1 cellular context compared by ENCODE assay signal in the genomic region with DNA sequence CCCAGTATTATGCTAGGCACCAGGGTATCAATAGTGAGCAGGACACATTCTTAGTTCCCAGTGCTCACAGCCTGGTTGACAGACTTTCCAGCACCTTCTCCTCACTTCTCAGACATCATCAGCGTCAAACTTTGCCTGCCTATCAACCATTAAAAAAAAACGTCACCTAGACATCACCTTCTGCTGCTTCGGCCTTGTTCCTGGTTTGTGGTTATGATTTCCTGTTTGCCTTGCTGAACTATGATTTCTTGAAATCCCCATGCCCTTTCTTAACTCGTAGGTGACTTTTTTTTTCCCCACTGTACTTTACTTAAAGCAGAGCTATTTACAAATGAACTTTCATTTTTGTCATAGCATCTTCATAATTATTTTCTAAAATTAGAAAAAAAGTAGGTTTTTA.
TF ChIP-seq lines count a peak whose summit lies in the region.

No MANE protein-coding gene starts in this region.

TF ChIP-seq in GM12878, 131 proteins besides CTCF, POLR2A, EP300 and RAD21 (continued from another document and continues in another):
- TF ChIP-seq, protein P1, sequence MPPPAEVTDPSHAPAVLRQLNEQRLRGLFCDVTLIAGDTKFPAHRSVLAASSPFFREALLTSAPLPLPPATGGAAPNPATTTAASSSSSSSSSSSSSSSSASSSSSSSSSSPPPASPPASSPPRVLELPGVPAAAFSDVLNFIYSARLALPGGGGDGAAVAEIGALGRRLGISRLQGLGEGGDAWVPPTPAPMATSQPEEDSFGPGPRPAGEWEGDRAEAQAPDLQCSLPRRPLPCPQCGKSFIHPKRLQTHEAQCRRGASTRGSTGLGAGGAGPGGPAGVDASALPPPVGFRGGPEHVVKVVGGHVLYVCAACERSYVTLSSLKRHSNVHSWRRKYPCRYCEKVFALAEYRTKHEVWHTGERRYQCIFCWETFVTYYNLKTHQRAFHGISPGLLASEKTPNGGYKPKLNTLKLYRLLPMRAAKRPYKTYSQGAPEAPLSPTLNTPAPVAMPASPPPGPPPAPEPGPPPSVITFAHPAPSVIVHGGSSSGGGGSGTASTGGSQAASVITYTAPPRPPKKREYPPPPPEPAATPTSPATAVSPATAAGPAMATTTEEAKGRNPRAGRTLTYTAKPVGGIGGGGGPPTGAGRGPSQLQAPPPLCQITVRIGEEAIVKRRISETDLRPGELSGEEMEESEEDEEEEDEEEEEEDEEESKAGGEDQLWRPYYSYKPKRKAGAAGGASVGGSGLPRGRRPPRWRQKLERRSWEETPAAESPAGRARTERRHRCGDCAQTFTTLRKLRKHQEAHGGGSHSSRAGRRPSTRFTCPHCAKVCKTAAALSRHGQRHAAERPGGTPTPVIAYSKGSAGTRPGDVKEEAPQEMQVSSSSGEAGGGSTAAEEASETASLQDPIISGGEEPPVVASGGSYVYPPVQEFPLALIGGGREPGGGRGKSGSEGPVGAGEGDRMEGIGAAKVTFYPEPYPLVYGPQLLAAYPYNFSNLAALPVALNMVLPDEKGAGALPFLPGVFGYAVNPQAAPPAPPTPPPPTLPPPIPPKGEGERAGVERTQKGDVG (CRISPR knock-in tag; IDR thresholded peaks at IDR 0.05), result no peak
- TF ChIP-seq MTA3 (IDR thresholded peaks at IDR 0.05; ENCODE audit: borderline replicate concordance, low read length) (0 out of 2 replicates have a peak, but pooled peaks have one; percentile 45), ZNF24 (IDR thresholded peaks at IDR 0.05) (no peak), MEF2B (IDR thresholded peaks at IDR 0.05; ENCODE audit: partially characterized antibody, poor library complexity, severe bottlenecking) (peak; percentile 21), MTA2 (IDR thresholded peaks at IDR 0.05; ENCODE audit: low read depth) (peak; percentile 74; the same call in 1 of the 2 replicates), BRCA1 (IDR thresholded peaks at IDR 0.05; ENCODE audit: low read depth, low read length) (no peak), FOXM1 (IDR thresholded peaks at IDR 0.05; ENCODE audit: low read depth, low read length) (peak; percentile 77; the same call in 1 of the 2 replicates), EZH2 (IDR thresholded peaks at IDR 0.05; ENCODE audit: borderline replicate concordance, control insufficient read depth, low read depth, low read length) (no peak), RFX5 (IDR thresholded peaks at IDR 0.05; ENCODE audit: low read depth, low read length) (peak; percentile 53; the same call in 1 of the 2 replicates), CHD4 (IDR thresholded peaks at IDR 0.05) (no peak), SUPT20H (IDR thresholded peaks at IDR 0.05; ENCODE audit: borderline replicate concordance, control insufficient read depth, low read depth, low read length) (no peak), HCFC1 (IDR thresholded peaks at IDR 0.05; ENCODE audit: low read length) (no peak), STAT3 (IDR thresholded peaks at IDR 0.05; ENCODE audit: low read depth, low read length) (0 out of 2 replicates have a peak, but pooled peaks have one; percentile 68), IKZF2 (IDR thresholded peaks at IDR 0.05) (peak; percentile 83 to 87; a peak in 3 of 4 replicates), CREB1 (IDR thresholded peaks at IDR 0.05; ENCODE audit: low read depth) (peak; percentile 93), ZBED1 (IDR thresholded peaks at IDR 0.05; ENCODE audit: borderline replicate concordance) (no peak), ASH2L (IDR thresholded peaks at IDR 0.05; ENCODE audit: borderline replicate concordance, low read depth) (no peak), RB1 (IDR thresholded peaks at IDR 0.05; ENCODE audit: borderline replicate concordance) (no peak), FOXK2 (IDR thresholded peaks at IDR 0.05) (no peak), SPI1 (IDR thresholded peaks at IDR 0.05; ENCODE audit: borderline replicate concordance, insufficient read depth, low read depth, low read length) (no peak), TCF7 (IDR thresholded peaks at IDR 0.05; ENCODE audit: borderline replicate concordance) (no peak), BHLHE40 (IDR thresholded peaks at IDR 0.05; ENCODE audit: borderline replicate concordance in 1 of 2, low read depth in 2 of 2, low read length in 1 of 2) (peak; percentile 22 to 29; a peak in 1 of 4 replicates), NRF1 (conservative IDR thresholded peaks at IDR 0.05; ENCODE audit: low read depth, low read length) (no peak), ZNF384 (IDR thresholded peaks at IDR 0.05; ENCODE audit: borderline replicate concordance, low read depth, low read length) (peak; percentile 92), KAT2A (conservative IDR thresholded peaks at IDR 0.05; ENCODE audit: control insufficient read depth, low read depth, low read length) (no peak), TBL1XR1 (IDR thresholded peaks at IDR 0.05; ENCODE audit: low read depth, low read length) (peak; percentile 62; the same call in 1 of the 2 replicates), RAD51 (IDR thresholded peaks at IDR 0.05) (no peak), FOS (IDR thresholded peaks at IDR 0.05; ENCODE audit: borderline replicate concordance, extremely low read depth, insufficient read length) (no peak), SMC3 (IDR thresholded peaks at IDR 0.05; ENCODE audit: borderline replicate concordance, low read length) (no peak), POLR2AphosphoS5 (IDR thresholded peaks at IDR 0.05; ENCODE audit: low read length) (no peak)
- TF ChIP-seq, protein P2, sequence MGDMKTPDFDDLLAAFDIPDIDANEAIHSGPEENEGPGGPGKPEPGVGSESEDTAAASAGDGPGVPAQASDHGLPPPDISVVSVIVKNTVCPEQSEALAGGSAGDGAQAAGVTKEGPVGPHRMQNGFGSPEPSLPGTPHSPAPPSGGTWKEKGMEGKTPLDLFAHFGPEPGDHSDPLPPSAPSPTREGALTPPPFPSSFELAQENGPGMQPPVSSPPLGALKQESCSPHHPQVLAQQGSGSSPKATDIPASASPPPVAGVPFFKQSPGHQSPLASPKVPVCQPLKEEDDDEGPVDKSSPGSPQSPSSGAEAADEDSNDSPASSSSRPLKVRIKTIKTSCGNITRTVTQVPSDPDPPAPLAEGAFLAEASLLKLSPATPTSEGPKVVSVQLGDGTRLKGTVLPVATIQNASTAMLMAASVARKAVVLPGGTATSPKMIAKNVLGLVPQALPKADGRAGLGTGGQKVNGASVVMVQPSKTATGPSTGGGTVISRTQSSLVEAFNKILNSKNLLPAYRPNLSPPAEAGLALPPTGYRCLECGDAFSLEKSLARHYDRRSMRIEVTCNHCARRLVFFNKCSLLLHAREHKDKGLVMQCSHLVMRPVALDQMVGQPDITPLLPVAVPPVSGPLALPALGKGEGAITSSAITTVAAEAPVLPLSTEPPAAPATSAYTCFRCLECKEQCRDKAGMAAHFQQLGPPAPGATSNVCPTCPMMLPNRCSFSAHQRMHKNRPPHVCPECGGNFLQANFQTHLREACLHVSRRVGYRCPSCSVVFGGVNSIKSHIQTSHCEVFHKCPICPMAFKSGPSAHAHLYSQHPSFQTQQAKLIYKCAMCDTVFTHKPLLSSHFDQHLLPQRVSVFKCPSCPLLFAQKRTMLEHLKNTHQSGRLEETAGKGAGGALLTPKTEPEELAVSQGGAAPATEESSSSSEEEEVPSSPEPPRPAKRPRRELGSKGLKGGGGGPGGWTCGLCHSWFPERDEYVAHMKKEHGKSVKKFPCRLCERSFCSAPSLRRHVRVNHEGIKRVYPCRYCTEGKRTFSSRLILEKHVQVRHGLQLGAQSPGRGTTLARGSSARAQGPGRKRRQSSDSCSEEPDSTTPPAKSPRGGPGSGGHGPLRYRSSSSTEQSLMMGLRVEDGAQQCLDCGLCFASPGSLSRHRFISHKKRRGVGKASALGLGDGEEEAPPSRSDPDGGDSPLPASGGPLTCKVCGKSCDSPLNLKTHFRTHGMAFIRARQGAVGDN (IDR thresholded peaks at IDR 0.05), result no peak
- TF ChIP-seq, protein P3, sequence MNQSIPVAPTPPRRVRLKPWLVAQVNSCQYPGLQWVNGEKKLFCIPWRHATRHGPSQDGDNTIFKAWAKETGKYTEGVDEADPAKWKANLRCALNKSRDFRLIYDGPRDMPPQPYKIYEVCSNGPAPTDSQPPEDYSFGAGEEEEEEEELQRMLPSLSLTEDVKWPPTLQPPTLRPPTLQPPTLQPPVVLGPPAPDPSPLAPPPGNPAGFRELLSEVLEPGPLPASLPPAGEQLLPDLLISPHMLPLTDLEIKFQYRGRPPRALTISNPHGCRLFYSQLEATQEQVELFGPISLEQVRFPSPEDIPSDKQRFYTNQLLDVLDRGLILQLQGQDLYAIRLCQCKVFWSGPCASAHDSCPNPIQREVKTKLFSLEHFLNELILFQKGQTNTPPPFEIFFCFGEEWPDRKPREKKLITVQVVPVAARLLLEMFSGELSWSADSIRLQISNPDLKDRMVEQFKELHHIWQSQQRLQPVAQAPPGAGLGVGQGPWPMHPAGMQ (IDR thresholded peaks at IDR 0.05; ENCODE audit: borderline replicate concordance), result no peak
- TF ChIP-seq, protein P4, sequence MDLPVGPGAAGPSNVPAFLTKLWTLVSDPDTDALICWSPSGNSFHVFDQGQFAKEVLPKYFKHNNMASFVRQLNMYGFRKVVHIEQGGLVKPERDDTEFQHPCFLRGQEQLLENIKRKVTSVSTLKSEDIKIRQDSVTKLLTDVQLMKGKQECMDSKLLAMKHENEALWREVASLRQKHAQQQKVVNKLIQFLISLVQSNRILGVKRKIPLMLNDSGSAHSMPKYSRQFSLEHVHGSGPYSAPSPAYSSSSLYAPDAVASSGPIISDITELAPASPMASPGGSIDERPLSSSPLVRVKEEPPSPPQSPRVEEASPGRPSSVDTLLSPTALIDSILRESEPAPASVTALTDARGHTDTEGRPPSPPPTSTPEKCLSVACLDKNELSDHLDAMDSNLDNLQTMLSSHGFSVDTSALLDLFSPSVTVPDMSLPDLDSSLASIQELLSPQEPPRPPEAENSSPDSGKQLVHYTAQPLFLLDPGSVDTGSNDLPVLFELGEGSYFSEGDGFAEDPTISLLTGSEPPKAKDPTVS (IDR thresholded peaks at IDR 0.05; ENCODE audit: low read depth, low read length), result peak; percentile 75; the same call in 1 of the 2 replicates
- TF ChIP-seq, protein P5, sequence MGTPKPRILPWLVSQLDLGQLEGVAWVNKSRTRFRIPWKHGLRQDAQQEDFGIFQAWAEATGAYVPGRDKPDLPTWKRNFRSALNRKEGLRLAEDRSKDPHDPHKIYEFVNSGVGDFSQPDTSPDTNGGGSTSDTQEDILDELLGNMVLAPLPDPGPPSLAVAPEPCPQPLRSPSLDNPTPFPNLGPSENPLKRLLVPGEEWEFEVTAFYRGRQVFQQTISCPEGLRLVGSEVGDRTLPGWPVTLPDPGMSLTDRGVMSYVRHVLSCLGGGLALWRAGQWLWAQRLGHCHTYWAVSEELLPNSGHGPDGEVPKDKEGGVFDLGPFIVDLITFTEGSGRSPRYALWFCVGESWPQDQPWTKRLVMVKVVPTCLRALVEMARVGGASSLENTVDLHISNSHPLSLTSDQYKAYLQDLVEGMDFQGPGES (IDR thresholded peaks at IDR 0.05), result no peak
- TF ChIP-seq, protein P6, sequence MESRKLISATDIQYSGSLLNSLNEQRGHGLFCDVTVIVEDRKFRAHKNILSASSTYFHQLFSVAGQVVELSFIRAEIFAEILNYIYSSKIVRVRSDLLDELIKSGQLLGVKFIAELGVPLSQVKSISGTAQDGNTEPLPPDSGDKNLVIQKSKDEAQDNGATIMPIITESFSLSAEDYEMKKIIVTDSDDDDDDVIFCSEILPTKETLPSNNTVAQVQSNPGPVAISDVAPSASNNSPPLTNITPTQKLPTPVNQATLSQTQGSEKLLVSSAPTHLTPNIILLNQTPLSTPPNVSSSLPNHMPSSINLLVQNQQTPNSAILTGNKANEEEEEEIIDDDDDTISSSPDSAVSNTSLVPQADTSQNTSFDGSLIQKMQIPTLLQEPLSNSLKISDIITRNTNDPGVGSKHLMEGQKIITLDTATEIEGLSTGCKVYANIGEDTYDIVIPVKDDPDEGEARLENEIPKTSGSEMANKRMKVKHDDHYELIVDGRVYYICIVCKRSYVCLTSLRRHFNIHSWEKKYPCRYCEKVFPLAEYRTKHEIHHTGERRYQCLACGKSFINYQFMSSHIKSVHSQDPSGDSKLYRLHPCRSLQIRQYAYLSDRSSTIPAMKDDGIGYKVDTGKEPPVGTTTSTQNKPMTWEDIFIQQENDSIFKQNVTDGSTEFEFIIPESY (IDR thresholded peaks at IDR 0.05), result no peak
- TF ChIP-seq, protein P7, sequence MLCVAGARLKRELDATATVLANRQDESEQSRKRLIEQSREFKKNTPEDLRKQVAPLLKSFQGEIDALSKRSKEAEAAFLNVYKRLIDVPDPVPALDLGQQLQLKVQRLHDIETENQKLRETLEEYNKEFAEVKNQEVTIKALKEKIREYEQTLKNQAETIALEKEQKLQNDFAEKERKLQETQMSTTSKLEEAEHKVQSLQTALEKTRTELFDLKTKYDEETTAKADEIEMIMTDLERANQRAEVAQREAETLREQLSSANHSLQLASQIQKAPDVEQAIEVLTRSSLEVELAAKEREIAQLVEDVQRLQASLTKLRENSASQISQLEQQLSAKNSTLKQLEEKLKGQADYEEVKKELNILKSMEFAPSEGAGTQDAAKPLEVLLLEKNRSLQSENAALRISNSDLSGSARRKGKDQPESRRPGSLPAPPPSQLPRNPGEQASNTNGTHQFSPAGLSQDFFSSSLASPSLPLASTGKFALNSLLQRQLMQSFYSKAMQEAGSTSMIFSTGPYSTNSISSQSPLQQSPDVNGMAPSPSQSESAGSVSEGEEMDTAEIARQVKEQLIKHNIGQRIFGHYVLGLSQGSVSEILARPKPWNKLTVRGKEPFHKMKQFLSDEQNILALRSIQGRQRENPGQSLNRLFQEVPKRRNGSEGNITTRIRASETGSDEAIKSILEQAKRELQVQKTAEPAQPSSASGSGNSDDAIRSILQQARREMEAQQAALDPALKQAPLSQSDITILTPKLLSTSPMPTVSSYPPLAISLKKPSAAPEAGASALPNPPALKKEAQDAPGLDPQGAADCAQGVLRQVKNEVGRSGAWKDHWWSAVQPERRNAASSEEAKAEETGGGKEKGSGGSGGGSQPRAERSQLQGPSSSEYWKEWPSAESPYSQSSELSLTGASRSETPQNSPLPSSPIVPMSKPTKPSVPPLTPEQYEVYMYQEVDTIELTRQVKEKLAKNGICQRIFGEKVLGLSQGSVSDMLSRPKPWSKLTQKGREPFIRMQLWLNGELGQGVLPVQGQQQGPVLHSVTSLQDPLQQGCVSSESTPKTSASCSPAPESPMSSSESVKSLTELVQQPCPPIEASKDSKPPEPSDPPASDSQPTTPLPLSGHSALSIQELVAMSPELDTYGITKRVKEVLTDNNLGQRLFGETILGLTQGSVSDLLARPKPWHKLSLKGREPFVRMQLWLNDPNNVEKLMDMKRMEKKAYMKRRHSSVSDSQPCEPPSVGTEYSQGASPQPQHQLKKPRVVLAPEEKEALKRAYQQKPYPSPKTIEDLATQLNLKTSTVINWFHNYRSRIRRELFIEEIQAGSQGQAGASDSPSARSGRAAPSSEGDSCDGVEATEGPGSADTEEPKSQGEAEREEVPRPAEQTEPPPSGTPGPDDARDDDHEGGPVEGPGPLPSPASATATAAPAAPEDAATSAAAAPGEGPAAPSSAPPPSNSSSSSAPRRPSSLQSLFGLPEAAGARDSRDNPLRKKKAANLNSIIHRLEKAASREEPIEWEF (IDR thresholded peaks at IDR 0.05; ENCODE audit: insufficient replicate concordance, low read depth, low read length), result no peak
- TF ChIP-seq, protein P8, sequence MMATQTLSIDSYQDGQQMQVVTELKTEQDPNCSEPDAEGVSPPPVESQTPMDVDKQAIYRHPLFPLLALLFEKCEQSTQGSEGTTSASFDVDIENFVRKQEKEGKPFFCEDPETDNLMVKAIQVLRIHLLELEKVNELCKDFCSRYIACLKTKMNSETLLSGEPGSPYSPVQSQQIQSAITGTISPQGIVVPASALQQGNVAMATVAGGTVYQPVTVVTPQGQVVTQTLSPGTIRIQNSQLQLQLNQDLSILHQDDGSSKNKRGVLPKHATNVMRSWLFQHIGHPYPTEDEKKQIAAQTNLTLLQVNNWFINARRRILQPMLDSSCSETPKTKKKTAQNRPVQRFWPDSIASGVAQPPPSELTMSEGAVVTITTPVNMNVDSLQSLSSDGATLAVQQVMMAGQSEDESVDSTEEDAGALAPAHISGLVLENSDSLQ (IDR thresholded peaks at IDR 0.05), result peak; percentile 96
